In the genomic region with DNA sequence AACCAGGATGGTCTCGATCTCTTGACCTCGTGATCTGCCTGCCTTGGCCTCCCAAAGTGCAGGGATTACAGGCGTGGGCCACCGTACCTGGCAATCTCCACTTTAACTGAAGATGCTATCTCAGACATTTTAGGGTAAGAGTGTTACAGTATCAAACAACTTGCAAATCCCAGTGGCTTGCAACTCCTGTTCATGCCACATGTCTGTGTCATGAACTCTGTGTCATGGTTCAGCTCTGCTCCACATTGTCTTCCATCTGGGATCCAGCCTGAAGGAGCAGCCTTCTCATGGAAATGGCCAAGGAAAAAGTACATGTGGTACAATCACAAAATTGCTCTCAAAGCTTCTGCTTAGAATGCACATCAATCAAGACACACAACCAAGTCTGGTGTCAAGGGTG, we compare ENCODE assay signal across 22 cellular contexts.
"Had no signal": no experiment of that assay in that cellular context is flagged by ENCODE, and none has a peak within 500 bp of the region (broad histone marks: within the 10 kb centered on the region; RNA-seq: fewer than 3 reads in every experiment).

No MANE protein-coding gene starts in this region.

- H2AFZ ChIP-seq: neural progenitor cell had no signal

- H3K4me2 ChIP-seq: neural progenitor cell had no signal

- H3K9ac ChIP-seq: neural progenitor cell had no signal

- DNase-seq: activated B cell treated with CpG ODN at 0.5 μM for 24 hours; activated CD4-positive, alpha-beta memory T cell treated with anti-CD3 and anti-CD28 coated beads for 36 hours; activated CD4-positive, alpha-beta T cell treated with anti-CD3 and anti-CD28 coated beads for 36 hours; activated naive CD4-positive, alpha-beta T cell treated with Interleukin-2 at 50 U/mL for 16 hours; activated naive CD8-positive, alpha-beta T cell treated with anti-CD3 and anti-CD28 coated beads for 36 hours; activated T-cell treated with anti-CD3 and anti-CD28 coated beads, Interleukin-2, amount 50 U/mL, for 48 hours; amniotic stem cell; cortex of kidney; endodermal cell; head of caudate nucleus; hypothalamus; left cardiac atrium; naive thymus-derived CD4-positive, alpha-beta T cell; posterior cingulate gyrus; small intestine; stimulated activated naive B cell treated with anti-CD40 and anti-IgM and Interleukin-4, amounts not matched to agents 10 μg/mL and 1 μg/mL and 100 μg/mL, for 72 hours; T1000 had no signal

- H3K27ac Mint-ChIP-seq: activated B cell treated with CpG ODN at 0.5 μM for 24 hours; activated CD4-positive, alpha-beta memory T cell treated with anti-CD3 and anti-CD28 coated beads for 36 hours; activated CD4-positive, alpha-beta T cell treated with anti-CD3 and anti-CD28 coated beads for 36 hours; activated naive CD8-positive, alpha-beta T cell treated with anti-CD3 and anti-CD28 coated beads for 36 hours; endodermal cell; naive thymus-derived CD4-positive, alpha-beta T cell; neural progenitor cell; stimulated activated naive B cell treated with anti-CD40 and anti-IgM and Interleukin-4, amounts not matched to agents 10 μg/mL and 1 μg/mL and 100 μg/mL, for 72 hours; T-helper 1 cell treated with Interleukin-12 subunit alpha and Interleukin-12 subunit beta and Interleukin-4 antibody, amounts not matched to agents 30 μg/mL and 1 μg/mL, for 36 hours had no signal

- H3K4me3 Mint-ChIP-seq: activated B cell treated with CpG ODN at 0.5 μM for 24 hours; activated CD4-positive, alpha-beta memory T cell treated with anti-CD3 and anti-CD28 coated beads for 36 hours; activated CD4-positive, alpha-beta T cell treated with anti-CD3 and anti-CD28 coated beads for 36 hours; activated naive CD8-positive, alpha-beta T cell treated with anti-CD3 and anti-CD28 coated beads for 36 hours; endodermal cell; naive thymus-derived CD4-positive, alpha-beta T cell; neural progenitor cell; stimulated activated naive B cell treated with anti-CD40 and anti-IgM and Interleukin-4, amounts not matched to agents 10 μg/mL and 1 μg/mL and 100 μg/mL, for 72 hours; T-helper 1 cell treated with Interleukin-12 subunit alpha and Interleukin-12 subunit beta and Interleukin-4 antibody, amounts not matched to agents 30 μg/mL and 1 μg/mL, for 36 hours had no signal

- FAIRE-seq: small intestine had no signal

- H3K36me3 Mint-ChIP-seq: neural progenitor cell had no signal

- H3K4me1 ChIP-seq: gastroesophageal sphincter, neural progenitor cell, upper lobe of left lung had no signal

- H3K4me3 ChIP-seq: gastroesophageal sphincter, neural progenitor cell, upper lobe of left lung had no signal

- H3K9me3 Mint-ChIP-seq: endodermal cell; T-helper 1 cell treated with Interleukin-12 subunit alpha and Interleukin-12 subunit beta and Interleukin-4 antibody, amounts not matched to agents 30 μg/mL and 1 μg/mL, for 36 hours had no signal

- ATAC-seq: activated CD4-positive, alpha-beta T cell treated with anti-CD3 and anti-CD28 coated beads for 36 hours; gastroesophageal sphincter; left cardiac atrium; naive thymus-derived CD4-positive, alpha-beta T cell; sciatic nerve; stimulated activated naive B cell treated with anti-CD40 and anti-IgM and Interleukin-4, amounts not matched to agents 10 μg/mL and 1 μg/mL and 100 μg/mL, for 72 hours had no signal

- H3K9me3 ChIP-seq: gastroesophageal sphincter, upper lobe of left lung had no signal

- H3K36me3 ChIP-seq: gastroesophageal sphincter, neural progenitor cell had no signal

- H3K27me3 ChIP-seq: gastroesophageal sphincter, neural progenitor cell, upper lobe of left lung had no signal

- H3K27ac ChIP-seq: gastroesophageal sphincter, neural progenitor cell had no signal

- H3K4me1 Mint-ChIP-seq: activated B cell treated with CpG ODN at 0.5 μM for 24 hours; activated CD4-positive, alpha-beta T cell treated with anti-CD3 and anti-CD28 coated beads for 36 hours; activated naive CD8-positive, alpha-beta T cell treated with anti-CD3 and anti-CD28 coated beads for 36 hours; neural progenitor cell; stimulated activated naive B cell treated with anti-CD40 and anti-IgM and Interleukin-4, amounts not matched to agents 10 μg/mL and 1 μg/mL and 100 μg/mL, for 72 hours had no signal

- H3K27me3 Mint-ChIP-seq: activated B cell treated with CpG ODN at 0.5 μM for 24 hours; activated CD4-positive, alpha-beta memory T cell treated with anti-CD3 and anti-CD28 coated beads for 36 hours; activated CD4-positive, alpha-beta T cell treated with anti-CD3 and anti-CD28 coated beads for 36 hours; activated naive CD8-positive, alpha-beta T cell treated with anti-CD3 and anti-CD28 coated beads for 36 hours; naive thymus-derived CD4-positive, alpha-beta T cell; stimulated activated naive B cell treated with anti-CD40 and anti-IgM and Interleukin-4, amounts not matched to agents 10 μg/mL and 1 μg/mL and 100 μg/mL, for 72 hours had no signal
